ENCODE assay signal across 8 cellular contexts in genomic region chr1:25998075-25998761, GRCh38. TPM values are rescaled to one million over a fixed set of nuclear protein-coding genes. Genes with fewer than 3 reads are reported as not detected.
DNase-seq lines count a peak whose midpoint lies in the region; ATAC-seq and TF ChIP-seq lines count a peak whose summit lies in the region.

No MANE protein-coding gene starts in this region.

- H3K4me1 ChIP-seq in ES-I3 (ENCODE audit: insufficient read depth, low read length) (peaks cover 10% of the 10 kb centered on the region), H9 (ENCODE audit: insufficient read depth, low read length) (peaks cover 8% of the 10 kb centered on the region; the same call in 1 of the 2 replicates), foreskin keratinocyte (peaks cover 12% of the 10 kb centered on the region), neural progenitor cell (peaks cover 22% of the 10 kb centered on the region)

- H3K36me3 Mint-ChIP-seq in H9 (ENCODE audit: insufficient read depth in 1 of 3, low read depth in 3 of 3) (no peaks in the 10 kb centered on the region; a peak in 1 of 7 replicates), neural progenitor cell (peaks cover under 1% of the 10 kb centered on the region)

- no peaks in the 10 kb centered on the region for H4K20me1 ChIP-seq in H9 (ENCODE audit: control insufficient read depth, insufficient read depth, insufficient read length)
- peaks cover 6% of the 10 kb centered on the region for H4K20me1 ChIP-seq in neural progenitor cell (ENCODE audit: low read depth)

- H3K9me3 ChIP-seq in ES-I3 (ENCODE audit: control insufficient read depth, insufficient read depth, low read length) (no peaks in the 10 kb centered on the region), H9 (ENCODE audit: control insufficient read depth, low read depth, low read length) (no peaks in the 10 kb centered on the region), neural progenitor cell (ENCODE audit: low read depth) (no peaks in the 10 kb centered on the region)

- no peak overlapping the region for H2BK15ac ChIP-seq in H9 (ENCODE audit: low read depth, low read length)

- H4K91ac ChIP-seq in H9 (ENCODE audit: insufficient read length, low read depth, low read length) = no peak overlapping the region

- H3K4ac ChIP-seq in H9 (ENCODE audit: low read depth, low read length) = no peak overlapping the region

- no peaks in the 10 kb centered on the region for H3K79me2 ChIP-seq in H9 (ENCODE audit: insufficient read depth, low read length)
- peaks cover 24% of the 10 kb centered on the region for H3K79me2 ChIP-seq in neural progenitor cell (ENCODE audit: low read depth)

- peaks cover 2% of the 10 kb centered on the region for H3K27me3 Mint-ChIP-seq in H9 (ENCODE audit: low read depth)
- peaks cover 14% of the 10 kb centered on the region for H3K27me3 Mint-ChIP-seq in neural progenitor cell (ENCODE audit: insufficient read depth, low read depth)

- no peak overlapping the region for H2BK12ac ChIP-seq in H9 (ENCODE audit: insufficient read length, low read depth, low read length)

- peak; percentile 97 for ATAC-seq in foreskin keratinocyte

- no peak overlapping the region for H4K8ac ChIP-seq in H9 (replicated peaks; ENCODE audit: insufficient read length, low read depth, low read length)

- peaks cover 5% of the 10 kb centered on the region for H3K23me2 ChIP-seq in H9 (ENCODE audit: insufficient read length, low read depth, low read length, poor library complexity, severe bottlenecking)

- H3K9ac ChIP-seq in ES-I3 (ENCODE audit: low read depth, low read length) (peak overlapping the region; percentile 72; the same call in 1 of the 2 replicates), H9 (ENCODE audit: extremely low read depth, insufficient read length, low read length) (no peak overlapping the region), neural progenitor cell (peak overlapping the region; percentile 56)

- H3K9me3 Mint-ChIP-seq in H9 = no peaks in the 10 kb centered on the region; a peak in 1 of 5 replicates
- H3K9me3 Mint-ChIP-seq in neural progenitor cell = no peaks in the 10 kb centered on the region

- H3K27me3 ChIP-seq in H9 (ENCODE audit: insufficient read depth, low read length) = no peaks in the 10 kb centered on the region
- no peaks in the 10 kb centered on the region for H3K27me3 ChIP-seq in foreskin keratinocyte
- H3K27me3 ChIP-seq in neural progenitor cell = no peaks in the 10 kb centered on the region

- no peak overlapping the region for H2BK5ac ChIP-seq in H9 (ENCODE audit: insufficient read length, low read length)

- H3K4me2 ChIP-seq in H9 (ENCODE audit: insufficient read depth, insufficient read length, low read length) (peak overlapping the region; percentile 92), neural progenitor cell (peak overlapping the region; percentile 85)

- no peak overlapping the region for H3K18ac ChIP-seq in H9 (ENCODE audit: insufficient read length, low read depth, low read length)

- peak overlapping the region in 2 of 3 experiments; percentile 60 to 97; a peak in 4 of 7 replicates for H3K27ac Mint-ChIP-seq in H9
- peak overlapping the region; percentile 36 for H3K27ac Mint-ChIP-seq in neural progenitor cell

- DNase-seq in H9 (peak; percentile 98), M059J (ENCODE audit: low read depth) (peak; percentile 99), SHP77 (lab: John Stamatoyannopoulos, UW) (peak; percentile 99), activated gamma-delta T cell treated with Interleukin-2 at 50 U/mL for 16 hours (peak; percentile 96), foreskin keratinocyte (peak; percentile 97 to 98), neural progenitor cell (ENCODE audit: low spot score) (peak; percentile 99), stromal cell of bone marrow (ENCODE audit: low read depth) (peak; percentile 99)

- no peak overlapping the region for H2AK5ac ChIP-seq in H9 (ENCODE audit: insufficient read length, low read length)

- H3K36me3 ChIP-seq in ES-I3 (ENCODE audit: insufficient read depth, low read length) = no peaks in the 10 kb centered on the region
- H3K36me3 ChIP-seq in neural progenitor cell = no peaks in the 10 kb centered on the region

- H4K5ac ChIP-seq in H9 (ENCODE audit: insufficient read length, low read depth, low read length) = no peak overlapping the region

- H3F3A ChIP-seq in neural progenitor cell (ENCODE audit: low read depth) = peaks cover 11% of the 10 kb centered on the region

- WGBS in H9 (ENCODE audit: extremely low coverage, insufficient read length, low lambda C conversion rate) = no CpG with 5 or more reads among the region's 34 CpGs

- H2AFZ ChIP-seq in H9 (ENCODE audit: low read length) (no peak overlapping the region), neural progenitor cell (replicated peaks) (peak overlapping the region; percentile 70)

- H3K4me1 Mint-ChIP-seq in H9 = peaks cover 21 to 37% of the 10 kb centered on the region in 2 experiments
- peaks cover 44% of the 10 kb centered on the region for H3K4me1 Mint-ChIP-seq in neural progenitor cell

- no peak overlapping the region for H3T11ph ChIP-seq in H9 (ENCODE audit: low read length)

- H3K56ac ChIP-seq in H9 (ENCODE audit: insufficient read length, low read depth, low read length) = no peak overlapping the region

- no peak overlapping the region for H3K14ac ChIP-seq in H9 (ENCODE audit: insufficient read depth, low read length)

- no peak overlapping the region for H2BK20ac ChIP-seq in H9 (ENCODE audit: low read depth, low read length, poor library complexity, severe bottlenecking)

- no peak overlapping the region for H3K23ac ChIP-seq in H9 (ENCODE audit: insufficient read length, low read depth, low read length)

- H2BK120ac ChIP-seq in H9 (ENCODE audit: low read depth, low read length, poor library complexity, severe bottlenecking) = no peak overlapping the region

- H3K27ac ChIP-seq in H9 (ENCODE audit: insufficient read length, low read depth, low read length) = no peak overlapping the region
- H3K27ac ChIP-seq in foreskin keratinocyte = no peak overlapping the region
- H3K27ac ChIP-seq in neural progenitor cell = no peak overlapping the region

- TF ChIP-seq CTCF in H9 (conservative IDR thresholded peaks at IDR 0.05) (peak; percentile 97), foreskin keratinocyte (conservative IDR thresholded peaks at IDR 0.05) (peak; percentile 100), neural progenitor cell (IDR thresholded peaks at IDR 0.05) (peak; percentile 94)

- no peaks in the 10 kb centered on the region for H3K79me1 ChIP-seq in H9 (ENCODE audit: insufficient read depth, low read depth, low read length, poor library complexity, severe bottlenecking)

- H3K4me3 ChIP-seq in neural progenitor cell = peak overlapping the region; percentile 82

- peak overlapping the region; percentile 90 to 93 for H3K4me3 Mint-ChIP-seq in H9
- peak overlapping the region; percentile 88 for H3K4me3 Mint-ChIP-seq in neural progenitor cell

RNA-seq across cellular contexts. Expression of gene PAFAH2, which starts 0.4 kb away (rescaled TPM):
- total RNA-seq in H9 (2021) (8.2 and 12.4 TPM in 2 replicates), foreskin keratinocyte (9.1 and 9.6 TPM in 2 replicates), neural progenitor cell (ENCODE audit: low replicate concordance) (16.6 and 18.2 TPM in 2 replicates)
- total RNA-seq in M059J (2014; rRNA removed; shearing (Covaris generic)) = 5.1 and 7.5 TPM in 2 replicates
- polyA plus RNA-seq in foreskin keratinocyte = 5.3 and 5.4 TPM in 2 replicates

RNA-seq across cellular contexts. Expression of gene EXTL1, which starts 23.4 kb away (rescaled TPM):
- total RNA-seq in H9 (2021) (1.0 and 1.1 TPM in 2 replicates), foreskin keratinocyte (0.04 and 0.07 TPM in 2 replicates), neural progenitor cell (ENCODE audit: low replicate concordance) (0.95 and 2.1 TPM in 2 replicates)
- 0.34 TPM in 1 of 2 replicates, not detected in the other for total RNA-seq in M059J (2014; rRNA removed; shearing (Covaris generic))
- polyA plus RNA-seq in foreskin keratinocyte = 0.02 and 0.04 TPM in 2 replicates

RNA-seq across cellular contexts. Expression of gene SLC30A2, which starts 47.7 kb away (rescaled TPM):
- total RNA-seq in H9 (2021) (0.35 TPM in 2 replicates), foreskin keratinocyte (not detected in 2 replicates), neural progenitor cell (ENCODE audit: low replicate concordance) (not detected in 2 replicates)
- total RNA-seq in M059J (2014; rRNA removed; shearing (Covaris generic)) = 0.52 and 1.8 TPM in 2 replicates
- not detected in 2 replicates for polyA plus RNA-seq in foreskin keratinocyte
